In genomic region chr19:49676136-49676689, GRCh38 we compare ENCODE assay signal across 8 cellular contexts. TPM values are rescaled to one million over a fixed set of nuclear protein-coding genes. Genes with fewer than 3 reads are reported as not detected.
DNase-seq lines count a peak whose midpoint lies in the region; ATAC-seq and TF ChIP-seq lines count a peak whose summit lies in the region.

No MANE protein-coding gene starts in this region.

- peak overlapping the region; percentile 99 for H3K27ac Mint-ChIP-seq in activated CD4-positive, alpha-beta T cell treated with anti-CD3 and anti-CD28 coated beads, Interleukin-2, amount 10 ng/mL, durations not matched to agents 7 days and 5 days
- peak overlapping the region; percentile 99 to 100 (median 100) for H3K27ac Mint-ChIP-seq in nephron

- H3K9me3 Mint-ChIP-seq in activated CD4-positive, alpha-beta T cell treated with anti-CD3 and anti-CD28 coated beads, Interleukin-2, amount 10 ng/mL, durations not matched to agents 7 days and 5 days = no peaks in the 10 kb centered on the region
- no peaks in the 10 kb centered on the region for H3K9me3 Mint-ChIP-seq in nephron

- peaks cover 37% of the 10 kb centered on the region for H3K4me1 Mint-ChIP-seq in activated CD4-positive, alpha-beta T cell treated with anti-CD3 and anti-CD28 coated beads, Interleukin-2, amount 10 ng/mL, durations not matched to agents 7 days and 5 days
- peaks cover 32% of the 10 kb centered on the region for H3K4me1 Mint-ChIP-seq in nephron

- DNase-seq in stimulated activated CD8-positive, alpha-beta memory T cell treated with anti-CD3 and anti-CD28 coated beads, Interleukin-12 subunit alpha, Interleukin-12 subunit beta, amount 100 ng/mL, for 1 hour (ENCODE audit: low read depth) = peak; percentile 35
- DNase-seq in stimulated activated CD8-positive, alpha-beta memory T cell treated with anti-CD3 and anti-CD28 coated beads, Interleukin-4, amount 100 ng/mL, for 48 hours = no peak
- DNase-seq in NCI-H2196 treated with DMSO at 0.1 percent for 48 hours (lab: John Stamatoyannopoulos, UW; ENCODE audit: unreplicated experiment) (peak; percentile 89), fibroblast of the aortic adventitia (ENCODE audit: low read depth) (peak; percentile 97)
- peak; percentile 77 for DNase-seq in activated CD4-positive, alpha-beta T cell treated with anti-CD3 and anti-CD28 coated beads, Interleukin-2, amount 10 ng/mL, durations not matched to agents 7 days and 5 days

- H3K36me3 Mint-ChIP-seq in activated CD4-positive, alpha-beta T cell treated with anti-CD3 and anti-CD28 coated beads, Interleukin-2, amount 10 ng/mL, durations not matched to agents 7 days and 5 days (ENCODE audit: low read depth) = peaks cover 11% of the 10 kb centered on the region
- H3K36me3 Mint-ChIP-seq in nephron (ENCODE audit: low read depth) = peaks cover 5% of the 10 kb centered on the region

- CTCF ChIA-PET in activated CD4-positive, alpha-beta T cell treated with anti-CD3 and anti-CD28 coated beads, Interleukin-2, amount 10 ng/mL, durations not matched to agents 7 days and 5 days (lab: Charles Lee) = interaction anchor here (0.6 to 2.4 kb wide), 16 partner anchors 9 to 649 kb away, joined by 3 to 17 read pairs (median 4); partner anchors contain the start of genes BCL2L12, IRF3, NOSIP and RRAS

- POLR2A ChIA-PET in activated CD4-positive, alpha-beta T cell treated with anti-CD3 and anti-CD28 coated beads, Interleukin-2, amount 10 ng/mL, durations not matched to agents 7 days and 5 days (lab: Charles Lee) = interaction anchor here (0.6 to 1.7 kb wide), 4 partner anchors 9 to 146 kb away, joined by 3 to 7 read pairs (median 4); partner anchors contain the start of genes BCL2L12, IRF3, NOSIP and PRRG2

- no peak for TF ChIP-seq CTCF in fibroblast of the aortic adventitia (IDR thresholded peaks at IDR 0.05; ENCODE audit: insufficient read depth, low read length)
- TF ChIP-seq CTCF in nephron (IDR thresholded peaks at IDR 0.05; ENCODE audit: unreplicated experiment in 3 of 3) = no peak

- H3K4me3 Mint-ChIP-seq in activated CD4-positive, alpha-beta T cell treated with anti-CD3 and anti-CD28 coated beads, Interleukin-2, amount 10 ng/mL, durations not matched to agents 7 days and 5 days = peak overlapping the region; percentile 89
- peak overlapping the region; percentile 84 to 90 (median 88) for H3K4me3 Mint-ChIP-seq in nephron

- ATAC-seq in HG03025 (IDR thresholded peaks at IDR 0.05; ENCODE audit: low FRiP score, unreplicated experiment) = peak; percentile 19
- ATAC-seq in GM19328 (IDR thresholded peaks at IDR 0.05; ENCODE audit: unreplicated experiment) = no peak

- H3K27me3 Mint-ChIP-seq in activated CD4-positive, alpha-beta T cell treated with anti-CD3 and anti-CD28 coated beads, Interleukin-2, amount 10 ng/mL, durations not matched to agents 7 days and 5 days = no peaks in the 10 kb centered on the region
- H3K27me3 Mint-ChIP-seq in nephron (ENCODE audit: low read depth) = no peaks in the 10 kb centered on the region

- peak overlapping the region; percentile 65 for H3K4me3 ChIP-seq in fibroblast of the aortic adventitia (ENCODE audit: low read depth, low read length)

RNA-seq across cellular contexts. Expression of gene PRMT1, which starts 0.9 kb away (rescaled TPM):
- 100 to 1,000 TPM; 125 to 130 TPM for total RNA-seq in activated CD4-positive, alpha-beta T cell treated with anti-CD3 and anti-CD28 coated beads, Interleukin-2, amount 10 ng/mL, durations not matched to agents 7 days and 5 days
- 32.5 and 164 TPM in 2 replicates for total RNA-seq in fibroblast of the aortic adventitia (ENCODE audit: low replicate concordance)

RNA-seq across cellular contexts. Expression of gene BCL2L12, which starts 10.5 kb away (rescaled TPM):
- 10 to 100 TPM; 73.9 to 80.7 TPM for total RNA-seq in activated CD4-positive, alpha-beta T cell treated with anti-CD3 and anti-CD28 coated beads, Interleukin-2, amount 10 ng/mL, durations not matched to agents 7 days and 5 days
- 3.9 and 6.1 TPM in 2 replicates for total RNA-seq in fibroblast of the aortic adventitia (ENCODE audit: low replicate concordance)

RNA-seq across cellular contexts. Expression of gene IRF3, which starts 10.6 kb away (rescaled TPM):
- total RNA-seq in activated CD4-positive, alpha-beta T cell treated with anti-CD3 and anti-CD28 coated beads, Interleukin-2, amount 10 ng/mL, durations not matched to agents 7 days and 5 days = 100 to 1,000 TPM; 157 to 168 TPM
- total RNA-seq in fibroblast of the aortic adventitia (ENCODE audit: low replicate concordance) = 33.3 and 106 TPM in 2 replicates

RNA-seq across cellular contexts. Expression of gene ADM5, which starts 13.2 kb away (rescaled TPM):
- 1 to 10 TPM; 3.7 to 4.9 TPM for total RNA-seq in activated CD4-positive, alpha-beta T cell treated with anti-CD3 and anti-CD28 coated beads, Interleukin-2, amount 10 ng/mL, durations not matched to agents 7 days and 5 days
- 0.33 and 0.63 TPM in 2 replicates for total RNA-seq in fibroblast of the aortic adventitia (ENCODE audit: low replicate concordance)

RNA-seq across cellular contexts. Expression of gene CPT1C, which starts 14.7 kb away (rescaled TPM):
- 1 to 10 TPM in 1 of 2 experiments, under 1 TPM in 1; 0.79 to 1.3 TPM for total RNA-seq in activated CD4-positive, alpha-beta T cell treated with anti-CD3 and anti-CD28 coated beads, Interleukin-2, amount 10 ng/mL, durations not matched to agents 7 days and 5 days
- 23.4 and 39.4 TPM in 2 replicates for total RNA-seq in fibroblast of the aortic adventitia (ENCODE audit: low replicate concordance)

Comparison
In these comparisons a context has a peak if more than half of its experiments do, and no peak if none do; other contexts are left out.
1. RNA of gene BCL2L12, which starts 10.5 kb away (total RNA-seq): 73.9 to 80.7 TPM in activated CD4-positive, alpha-beta T cell treated with anti-CD3 and anti-CD28 coated beads, Interleukin-2, amount 10 ng/mL, durations not matched to agents 7 days and 5 days; 3.9 to 6.1 TPM in fibroblast of the aortic adventitia; every median in the first group is over 10 times any median in the second.